In the genomic region with DNA sequence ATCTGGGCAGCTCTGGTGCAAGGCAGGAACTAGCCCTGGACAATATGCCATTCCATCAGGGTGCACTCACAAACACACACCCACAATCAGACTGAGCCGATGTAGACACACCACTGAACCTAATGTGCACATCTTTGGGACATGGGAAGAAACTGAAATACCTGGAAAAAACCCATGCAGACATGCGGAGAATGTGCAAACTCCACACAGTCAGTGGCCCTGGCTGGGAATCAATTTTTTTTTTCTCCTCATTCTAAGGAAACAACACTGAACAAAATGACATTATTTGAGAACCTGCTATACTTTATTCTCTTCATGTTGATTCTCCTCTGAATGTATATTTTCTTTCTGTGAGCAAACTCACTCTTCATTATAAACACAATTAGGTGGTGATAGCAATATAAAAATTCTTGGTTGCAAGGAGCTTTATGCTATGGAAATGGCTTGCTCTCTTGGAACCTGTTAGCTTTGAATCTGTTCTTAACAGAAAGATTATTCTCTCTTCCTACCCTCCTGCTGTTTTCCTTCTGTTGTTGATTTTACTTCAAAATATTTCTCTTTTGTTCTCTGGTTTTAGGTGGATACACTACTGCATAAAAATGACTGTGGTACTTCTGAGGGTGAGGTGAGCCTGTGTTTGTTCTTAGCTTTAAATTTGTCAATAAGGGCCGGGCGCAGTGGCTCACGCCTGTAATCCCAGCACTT, we compare ENCODE assay signal across 21 cellular contexts.
"Had no signal": no experiment of that assay in that cellular context is flagged by ENCODE, and none has a peak within 500 bp of the region (broad histone marks: within the 10 kb centered on the region; RNA-seq: fewer than 3 reads in every experiment).

No MANE protein-coding gene starts in this region.

- H3K4me1 Mint-ChIP-seq: activated naive CD4-positive, alpha-beta T cell treated with anti-CD3 and anti-CD28 coated beads, Interleukin-2, amount 10 ng/mL, durations not matched to agents 7 days and 5 days; activated naive CD8-positive, alpha-beta T cell treated with anti-CD3 and anti-CD28 coated beads for 36 hours had no signal

- ATAC-seq: activated CD4-positive, CD25-positive, alpha-beta regulatory T cell treated with anti-CD3 and anti-CD28 coated beads, Interleukin-2, amount 50 U/mL, for 24 hours; activated CD8-positive, alpha-beta T cell treated with anti-CD3 and anti-CD28 coated beads for 36 hours; activated T-cell treated with anti-CD3 and anti-CD28 coated beads, Interleukin-2, amount 50 U/mL, for 72 hours had no signal

- H3K27me3 Mint-ChIP-seq: activated CD8-positive, alpha-beta T cell treated with anti-CD3 and anti-CD28 coated beads for 36 hours; activated naive CD4-positive, alpha-beta T cell treated with anti-CD3 and anti-CD28 coated beads, Interleukin-2, amount 10 ng/mL, durations not matched to agents 7 days and 5 days had no signal

- H3K9me3 Mint-ChIP-seq: activated CD8-positive, alpha-beta T cell treated with anti-CD3 and anti-CD28 coated beads for 36 hours; activated naive CD4-positive, alpha-beta T cell treated with anti-CD3 and anti-CD28 coated beads, Interleukin-2, amount 10 ng/mL, durations not matched to agents 7 days and 5 days; activated naive CD8-positive, alpha-beta T cell treated with anti-CD3 and anti-CD28 coated beads for 36 hours; activated T-cell treated with anti-CD3 and anti-CD28 coated beads, Interleukin-2, amount 50 U/mL, for 72 hours; activated T-helper 2 cell treated with anti-CD3 and anti-CD28 coated beads, Interferon-gamma antibody, Interleukin-2, Interleukin-4, amounts not matched to agents 10 μg/mL and 5 μg/mL and 100 μg/mL, durations not matched to agents 14 hours and 24 hours and 36 hours had no signal

- H3K27ac ChIP-seq: brain microvascular endothelial cell, cardiac muscle cell, WERI-Rb-1 had no signal

- H3K36me3 Mint-ChIP-seq: activated naive CD4-positive, alpha-beta T cell treated with anti-CD3 and anti-CD28 coated beads, Interleukin-2, amount 10 ng/mL, durations not matched to agents 7 days and 5 days; activated naive CD8-positive, alpha-beta T cell treated with anti-CD3 and anti-CD28 coated beads for 36 hours had no signal

- H3K36me3 ChIP-seq: brain microvascular endothelial cell, cardiac muscle cell, WERI-Rb-1 had no signal

- H3K27ac Mint-ChIP-seq: activated CD8-positive, alpha-beta T cell treated with anti-CD3 and anti-CD28 coated beads for 36 hours; activated naive CD4-positive, alpha-beta T cell treated with anti-CD3 and anti-CD28 coated beads, Interleukin-2, amount 10 ng/mL, durations not matched to agents 7 days and 5 days; activated naive CD8-positive, alpha-beta T cell treated with anti-CD3 and anti-CD28 coated beads for 36 hours; activated T-cell treated with anti-CD3 and anti-CD28 coated beads, Interleukin-2, amount 50 U/mL, for 72 hours; activated T-helper 2 cell treated with anti-CD3 and anti-CD28 coated beads, Interferon-gamma antibody, Interleukin-2, Interleukin-4, amounts not matched to agents 10 μg/mL and 5 μg/mL and 100 μg/mL, durations not matched to agents 14 hours and 24 hours and 36 hours had no signal

- DNase-seq: activated CD4-positive, alpha-beta T cell treated with anti-CD3 and anti-CD28 coated beads for 4 hours; activated CD8-positive, alpha-beta memory T cell treated with anti-CD3 and anti-CD28 coated beads, Interleukin-2, amount 50 U/mL, for 4 hours; activated CD8-positive, alpha-beta T cell treated with anti-CD3 and anti-CD28 coated beads for 36 hours; activated gamma-delta T cell treated with Interleukin-2 at 50 U/mL for 16 hours; activated naive CD4-positive, alpha-beta T cell treated with anti-CD3 and anti-CD28 coated beads, Interleukin-2, amount 10 ng/mL, durations not matched to agents 7 days and 5 days; activated naive CD8-positive, alpha-beta T cell treated with anti-CD3 and anti-CD28 coated beads for 36 hours; activated T-cell treated with anti-CD3 and anti-CD28 coated beads, Interleukin-2, amount 50 U/mL, for 72 hours; brain microvascular endothelial cell; Karpas-422; MM.1S; NCI-H1105; NCI-H1436; NCI-H1694 treated with DMSO at 0.1 percent for 48 hours; NCI-H2029 treated with DMSO at 0.1 percent for 48 hours; NCI-H510A treated with DMSO at 0.1 percent for 48 hours; SIG-M5; T-helper 2 cell; WERI-Rb-1 had no signal

- H3K4me3 Mint-ChIP-seq: activated CD8-positive, alpha-beta T cell treated with anti-CD3 and anti-CD28 coated beads for 36 hours; activated naive CD4-positive, alpha-beta T cell treated with anti-CD3 and anti-CD28 coated beads, Interleukin-2, amount 10 ng/mL, durations not matched to agents 7 days and 5 days; activated naive CD8-positive, alpha-beta T cell treated with anti-CD3 and anti-CD28 coated beads for 36 hours; activated T-cell treated with anti-CD3 and anti-CD28 coated beads, Interleukin-2, amount 50 U/mL, for 72 hours had no signal

- H3K4me3 ChIP-seq: cardiac muscle cell had no signal

- H3K27me3 ChIP-seq: brain microvascular endothelial cell, cardiac muscle cell had no signal
